23 cellular contexts compared by ENCODE assay signal in the genomic region with DNA sequence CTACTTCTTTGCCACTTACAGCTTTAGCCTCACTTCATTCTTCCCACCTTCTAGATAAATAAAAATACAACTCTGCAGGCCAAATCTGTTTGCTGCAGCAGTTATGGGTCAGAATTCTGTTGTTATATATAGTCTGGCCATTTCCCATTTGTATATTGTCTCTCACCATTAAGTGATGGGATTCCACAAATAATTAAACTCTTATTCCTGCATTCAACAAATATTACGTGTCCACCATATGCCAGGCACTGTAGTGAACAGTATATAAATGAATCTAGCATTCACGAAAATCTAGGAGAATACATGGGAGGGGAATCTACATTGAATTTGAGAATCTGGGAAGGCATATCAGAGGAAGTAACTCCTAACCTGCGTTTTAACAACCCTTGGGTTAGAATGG. TPM values are rescaled to one million over a fixed set of nuclear protein-coding genes. Genes with fewer than 3 reads are reported as not detected.
DNase-seq lines count a peak whose midpoint lies in the region; ATAC-seq, FAIRE-seq and TF ChIP-seq lines count a peak whose summit lies in the region.
"Had no signal": no experiment of that assay in that cellular context is flagged by ENCODE, and none has a peak within 500 bp of the region (broad histone marks: within the 10 kb centered on the region; RNA-seq: fewer than 3 reads in every experiment).

No MANE protein-coding gene starts in this region.

- TF ChIP-seq CTCF in HepG2 (CRISPR knock-in tag; IDR thresholded peaks at IDR 0.05) (no peak), right lobe of liver (IDR thresholded peaks at IDR 0.05) (no peak), adrenal gland (IDR thresholded peaks at IDR 0.05) (no peak), neutrophil (IDR thresholded peaks at IDR 0.05) (no peak), upper lobe of right lung (IDR thresholded peaks at IDR 0.05) (no peak), progenitor cell of endocrine pancreas (IDR thresholded peaks at IDR 0.05; ENCODE audit: unreplicated experiment) (no peak)

- H3K79me2 ChIP-seq in HepG2 (ENCODE audit: insufficient read depth, low read length), result no peaks in the 10 kb centered on the region
- H3K79me2 ChIP-seq: parathyroid adenoma had no signal

- no peak overlapping the region for H3K4me2 ChIP-seq in HepG2 (ENCODE audit: low read depth, low read length)

- no peaks in the 10 kb centered on the region for H3K27me3 ChIP-seq in HepG2 (ENCODE audit: control insufficient read depth in 1 of 2, insufficient read depth in 2 of 2, low read length in 2 of 2)
- H3K27me3 ChIP-seq in right lobe of liver, result no peaks in the 10 kb centered on the region
- no peaks in the 10 kb centered on the region for H3K27me3 ChIP-seq in adrenal gland
- H3K27me3 ChIP-seq in neutrophil, result no peaks in the 10 kb centered on the region
- no peaks in the 10 kb centered on the region for H3K27me3 ChIP-seq in upper lobe of right lung
- H3K27me3 ChIP-seq: heart right ventricle had no signal

- peaks cover 24% of the 10 kb centered on the region for H3K4me1 Mint-ChIP-seq in progenitor cell of endocrine pancreas (ENCODE audit: low read depth)
- H3K4me1 Mint-ChIP-seq: activated CD4-positive, alpha-beta memory T cell treated with anti-CD3 and anti-CD28 coated beads, Interleukin-2, amount 10 ng/mL, durations not matched to agents 7 days and 5 days; naive B cell had no signal

- FAIRE-seq in HepG2 (lab: Jason Lieb, UNC), result no peak
- FAIRE-seq: A204.1, GM18507, H54, urothelium cell line had no signal

- H3K9ac ChIP-seq in HepG2 (ENCODE audit: insufficient read depth, low read depth, low read length), result no peak overlapping the region
- H3K9ac ChIP-seq: parathyroid adenoma had no signal

- in situ Hi-C loops in HepG2 (cut with HindIII; ENCODE audit: extremely low pct_ligation_motif_present, low pct_unique_long_range_greater_than_20kb), result no loop called here

- H3K27ac ChIP-seq in HepG2 (ENCODE audit: extremely low read length, insufficient read depth, low read length), result peak overlapping the region; percentile 86
- H3K27ac ChIP-seq in right lobe of liver, result no peak overlapping the region
- H3K27ac ChIP-seq in adrenal gland, result peak overlapping the region in 3 of 5 donors; percentile 69 to 88 (median 84)
- peak overlapping the region; percentile 83 for H3K27ac ChIP-seq in neutrophil
- H3K27ac ChIP-seq in upper lobe of right lung, result peak overlapping the region; percentile 56
- H3K27ac ChIP-seq: parathyroid adenoma had no signal

- no peak overlapping the region for H2AFZ ChIP-seq in HepG2 (ENCODE audit: low read length)

- 86% methylated on average over 3 of the region's 3 CpGs for WGBS in HepG2 (ENCODE audit: low lambda C conversion rate)
- 85% methylated on average over 3 of the region's 3 CpGs for WGBS in right lobe of liver (ENCODE audit: insufficient coverage, low coverage, low lambda C conversion rate, missing lambda C conversion rate)
- WGBS in adrenal gland, 4 donors, result 82 to 90% (median 84%) methylated on average over 3 of the region's 3 CpGs

- TF ChIP-seq POLR2A in HepG2 (IDR thresholded peaks at IDR 0.05; ENCODE audit: insufficient read depth in 1 of 2, low read depth in 2 of 2, low read length in 2 of 2) (no peak), right lobe of liver (IDR thresholded peaks at IDR 0.05) (no peak), adrenal gland (IDR thresholded peaks at IDR 0.05) (no peak)

- no peak overlapping the region for H3K4me3 Mint-ChIP-seq in progenitor cell of endocrine pancreas (ENCODE audit: low read depth)
- H3K4me3 Mint-ChIP-seq: activated CD4-positive, alpha-beta memory T cell treated with anti-CD3 and anti-CD28 coated beads, Interleukin-2, amount 10 ng/mL, durations not matched to agents 7 days and 5 days; activated naive CD8-positive, alpha-beta T cell; B cell; naive B cell had no signal

- H3K9me3 ChIP-seq in HepG2 (ENCODE audit: low read length) (no peaks in the 10 kb centered on the region), right lobe of liver (no peaks in the 10 kb centered on the region), adrenal gland (replicated peaks in 1 of 3) (no peaks in the 10 kb centered on the region), neutrophil (no peaks in the 10 kb centered on the region), upper lobe of right lung (no peaks in the 10 kb centered on the region)
- H3K9me3 ChIP-seq: heart right ventricle had no signal

- POLR2A ChIA-PET in HepG2 (lab: Yijun Ruan, JAX), result interaction anchor here (2.0 to 2.7 kb wide), 3 partner anchors 11 to 52 kb away, joined by 5 to 9 read pairs (median 8); partner anchors contain the start of genes CDC73, RO60 and UCHL5

- no peaks in the 10 kb centered on the region for H3K36me3 Mint-ChIP-seq in progenitor cell of endocrine pancreas (ENCODE audit: insufficient read depth)
- H3K36me3 Mint-ChIP-seq: activated naive CD8-positive, alpha-beta T cell; CD8-positive, alpha-beta memory T cell; naive B cell had no signal

- no peaks in the 10 kb centered on the region for H4K20me1 ChIP-seq in HepG2 (ENCODE audit: insufficient read depth, low read length)

- H3K27ac Mint-ChIP-seq in progenitor cell of endocrine pancreas, result no peak overlapping the region
- H3K27ac Mint-ChIP-seq: activated CD4-positive, alpha-beta memory T cell treated with anti-CD3 and anti-CD28 coated beads, Interleukin-2, amount 10 ng/mL, durations not matched to agents 7 days and 5 days; activated naive CD8-positive, alpha-beta T cell; B cell; CD8-positive, alpha-beta memory T cell; naive B cell had no signal

- H3K36me3 ChIP-seq in HepG2 (replicated peaks in 1 of 2; ENCODE audit: control insufficient read depth in 1 of 2, insufficient read depth in 2 of 2, low read length in 2 of 2) (no peaks in the 10 kb centered on the region), right lobe of liver (no peaks in the 10 kb centered on the region), adrenal gland (replicated peaks in 1 of 2) (no peaks in the 10 kb centered on the region), neutrophil (no peaks in the 10 kb centered on the region), upper lobe of right lung (no peaks in the 10 kb centered on the region)
- H3K36me3 ChIP-seq: heart right ventricle had no signal

- BruUV-seq in HepG2 (replicated peaks; lab: Mats Ljungman, UMichigan), result no TSS peak

- DNase-seq in HepG2 (ENCODE audit: low spot score) (no peak), right lobe of liver (no peak), adrenal gland (no peak), upper lobe of right lung (no peak), NOMO-1 (lab: John Stamatoyannopoulos, UW; ENCODE audit: unreplicated experiment in 2 of 2) (no peak), occipital lobe (lab: John Stamatoyannopoulos, UW) (no peak), progenitor cell of endocrine pancreas (ENCODE audit: low spot score, unreplicated experiment) (no peak)
- DNase-seq: activated CD4-positive, alpha-beta memory T cell treated with anti-CD3 and anti-CD28 coated beads, Interleukin-2, amount 10 ng/mL, durations not matched to agents 7 days and 5 days; CD8-positive, alpha-beta memory T cell; cerebellar nuclear complex; naive B cell; NCI-H1105; NCI-H2029; NCI-H774 had no signal

- no peak for TF ChIP-seq RAD21 in HepG2 (CRISPR knock-in tag; IDR thresholded peaks at IDR 0.05)

- no peaks in the 10 kb centered on the region for H3K27me3 Mint-ChIP-seq in progenitor cell of endocrine pancreas
- H3K27me3 Mint-ChIP-seq: activated CD4-positive, alpha-beta memory T cell treated with anti-CD3 and anti-CD28 coated beads, Interleukin-2, amount 10 ng/mL, durations not matched to agents 7 days and 5 days; activated naive CD8-positive, alpha-beta T cell; B cell; CD8-positive, alpha-beta memory T cell had no signal

- H3K4me3 ChIP-seq in HepG2 (replicated peaks in 1 of 3; ENCODE audit: insufficient read depth in 1 of 3, low read depth in 2 of 3, low read length in 3 of 3), result no peak overlapping the region
- no peak overlapping the region for H3K4me3 ChIP-seq in right lobe of liver
- H3K4me3 ChIP-seq in adrenal gland, result no peak overlapping the region
- no peak overlapping the region for H3K4me3 ChIP-seq in neutrophil (ENCODE audit: low read depth in 1 of 2, low read length in 1 of 2)
- no peak overlapping the region for H3K4me3 ChIP-seq in upper lobe of right lung
- H3K4me3 ChIP-seq: heart right ventricle had no signal

- no peak for TF ChIP-seq EP300 in HepG2 (IDR thresholded peaks at IDR 0.05; ENCODE audit: low read depth in 2 of 2, low read length in 2 of 2)
- TF ChIP-seq EP300 in HepG2 (CRISPR knock-in tag; IDR thresholded peaks at IDR 0.05; ENCODE audit: borderline replicate concordance), result no peak

- no peaks in the 10 kb centered on the region for H3K9me3 Mint-ChIP-seq in progenitor cell of endocrine pancreas (ENCODE audit: low read depth)
- H3K9me3 Mint-ChIP-seq: activated CD4-positive, alpha-beta memory T cell treated with anti-CD3 and anti-CD28 coated beads, Interleukin-2, amount 10 ng/mL, durations not matched to agents 7 days and 5 days; CD8-positive, alpha-beta memory T cell; naive B cell had no signal

- intact Hi-C loops in HepG2 (cut with micrococcal nuclease; ENCODE audit: unreplicated experiment) (no loop called here), right lobe of liver (cut with DNase I) (no loop called here), adrenal gland (cut with DNase I) (loop anchor here in 1 of 2 donors (10.0 kb wide), 1 partner anchor 46 kb away; no protein-coding TSS in a partner anchor), upper lobe of right lung (cut with DNase I) (no loop called here)

- peaks cover 86% of the 10 kb centered on the region for H3K4me1 ChIP-seq in HepG2 (ENCODE audit: insufficient read depth, low read length)
- H3K4me1 ChIP-seq in right lobe of liver, result peaks cover 0 to 38% (median 11%) of the 10 kb centered on the region in 4 donors
- H3K4me1 ChIP-seq in adrenal gland (replicated peaks in 1 of 2), result peaks cover 12 to 23% of the 10 kb centered on the region in 2 donors
- H3K4me1 ChIP-seq in neutrophil (ENCODE audit: control insufficient read depth in 1 of 2, insufficient read depth in 1 of 2, low read depth in 1 of 2, low read length in 1 of 2), result peaks cover 52 to 56% of the 10 kb centered on the region in 2 experiments
- peaks cover 11% of the 10 kb centered on the region for H3K4me1 ChIP-seq in upper lobe of right lung
- H3K4me1 ChIP-seq: parathyroid adenoma had no signal

- no peak for ATAC-seq in HepG2
- no peak for ATAC-seq in right lobe of liver
- no peak for ATAC-seq in upper lobe of right lung

- CTCF ChIA-PET in HepG2 (lab: Yijun Ruan, JAX; ENCODE audit: low intra/inter-chr PET ratio, low total read pairs), result no interaction called here

RNA-seq across cellular contexts. Expression of gene GLRX2, which starts 5.7 kb away (rescaled TPM):
- total RNA-seq in HepG2 (2016; rRNA removed; fragmentation: Illumina TruSeq; extraction: Trizol), result 39.0 and 42.1 TPM in 2 replicates
- total RNA-seq in HepG2 (2016; cell fraction: cytosol; rRNA removed; fragmentation: Illumina TruSeq; extraction: Trizol; ENCODE audit: low read depth), result 15.2 and 15.4 TPM in 2 replicates
- total RNA-seq in HepG2 (2016; cell fraction: insoluble cytoplasmic fraction; rRNA removed; fragmentation: Illumina TruSeq; extraction: Trizol), result 37.3 and 45.3 TPM in 2 replicates
- 16.0 and 16.3 TPM in 2 replicates for total RNA-seq in HepG2 (2016; cell fraction: membrane; rRNA removed; fragmentation: Illumina TruSeq; extraction: Trizol)
- 14.4 and 15.4 TPM in 2 replicates for total RNA-seq in HepG2 (2016; cell fraction: nucleus; rRNA removed; fragmentation: Illumina TruSeq; extraction: Trizol)
- 11.8 and 11.9 TPM in 2 replicates for polyA plus RNA-seq in HepG2 (2011; rRNA removed)
- polyA plus RNA-seq in HepG2 (2011; cell fraction: cytosol; rRNA removed), result 7.4 and 10.8 TPM in 2 replicates
- 2.3 and 3.1 TPM in 2 replicates for polyA plus RNA-seq in HepG2 (2011; cell fraction: nucleus; rRNA removed)
- 13.8 and 16.5 TPM in 2 replicates for polyA plus RNA-seq in HepG2 (2012)
- 14.1 and 15.6 TPM in 2 replicates for polyA plus RNA-seq in HepG2 (2016; cell fraction: cytosol; fragmentation: Illumina TruSeq; extraction: Trizol; ENCODE audit: low read depth)
- 44.7 and 48.7 TPM in 2 replicates for polyA plus RNA-seq in HepG2 (2016; cell fraction: insoluble cytoplasmic fraction; fragmentation: Illumina TruSeq; extraction: Trizol; ENCODE audit: low read depth)
- polyA plus RNA-seq in HepG2 (2016; cell fraction: membrane; fragmentation: Illumina TruSeq; extraction: Trizol; ENCODE audit: low read depth), result 15.5 and 17.5 TPM in 2 replicates
- 24.2 and 30.9 TPM in 2 replicates for polyA plus RNA-seq in HepG2 (2016; cell fraction: nucleus; fragmentation: Illumina TruSeq; extraction: Trizol; ENCODE audit: insufficient read depth, low read depth)
- 1.8 and 2.8 TPM in 2 replicates for polyA minus RNA-seq in HepG2 (2011; rRNA and poly(A)+ RNA removed; ENCODE audit: low replicate concordance)
- 2.9 and 3.5 TPM in 2 replicates for polyA minus RNA-seq in HepG2 (2011; cell fraction: cytosol; rRNA and poly(A)+ RNA removed)
- polyA minus RNA-seq in HepG2 (2011; cell fraction: nucleus; rRNA and poly(A)+ RNA removed), result 6.4 and 7.1 TPM in 2 replicates
- 10 to 100 TPM in 5 of 6 experiments, 1 to 10 TPM in 1; 9.5 to 20.1 (median 12.1) TPM for total RNA-seq in right lobe of liver
- 10 to 100 TPM in 6 of 8 donors, 1 to 10 TPM in 2; 3.0 to 40.5 (median 20.8) TPM for total RNA-seq in adrenal gland
- 10 to 100 TPM in 2 of 3 donors, 1 to 10 TPM in 1; 10.0 to 59.8 (median 25.1) TPM for polyA plus RNA-seq in adrenal gland
- 19.0 TPM for total RNA-seq in upper lobe of right lung
- 19.7 TPM for total RNA-seq in occipital lobe
- 8.5 TPM in 2 replicates for total RNA-seq in progenitor cell of endocrine pancreas

RNA-seq across cellular contexts. Expression of gene CDC73, which starts 11.0 kb away (rescaled TPM):
- total RNA-seq in HepG2 (2016; rRNA removed; fragmentation: Illumina TruSeq; extraction: Trizol), result 26.3 and 38.3 TPM in 2 replicates
- total RNA-seq in HepG2 (2016; cell fraction: cytosol; rRNA removed; fragmentation: Illumina TruSeq; extraction: Trizol; ENCODE audit: low read depth), result 7.0 and 9.9 TPM in 2 replicates
- total RNA-seq in HepG2 (2016; cell fraction: insoluble cytoplasmic fraction; rRNA removed; fragmentation: Illumina TruSeq; extraction: Trizol), result 24.1 and 35.5 TPM in 2 replicates
- 12.2 and 17.8 TPM in 2 replicates for total RNA-seq in HepG2 (2016; cell fraction: membrane; rRNA removed; fragmentation: Illumina TruSeq; extraction: Trizol)
- total RNA-seq in HepG2 (2016; cell fraction: nucleus; rRNA removed; fragmentation: Illumina TruSeq; extraction: Trizol), result 28.6 and 30.2 TPM in 2 replicates
- polyA plus RNA-seq in HepG2 (2011; rRNA removed), result 17.8 and 20.2 TPM in 2 replicates
- 8.2 and 11.2 TPM in 2 replicates for polyA plus RNA-seq in HepG2 (2011; cell fraction: cytosol; rRNA removed)
- 13.7 and 23.6 TPM in 2 replicates for polyA plus RNA-seq in HepG2 (2011; cell fraction: nucleus; rRNA removed)
- 14.9 and 21.9 TPM in 2 replicates for polyA plus RNA-seq in HepG2 (2012)
- polyA plus RNA-seq in HepG2 (2016; cell fraction: cytosol; fragmentation: Illumina TruSeq; extraction: Trizol; ENCODE audit: low read depth), result 2.7 and 3.0 TPM in 2 replicates
- polyA plus RNA-seq in HepG2 (2016; cell fraction: insoluble cytoplasmic fraction; fragmentation: Illumina TruSeq; extraction: Trizol; ENCODE audit: low read depth), result 43.2 and 54.7 TPM in 2 replicates
- polyA plus RNA-seq in HepG2 (2016; cell fraction: membrane; fragmentation: Illumina TruSeq; extraction: Trizol; ENCODE audit: low read depth), result 6.9 and 10.0 TPM in 2 replicates
- 21.7 and 29.5 TPM in 2 replicates for polyA plus RNA-seq in HepG2 (2016; cell fraction: nucleus; fragmentation: Illumina TruSeq; extraction: Trizol; ENCODE audit: insufficient read depth, low read depth)
- 4.6 and 13.8 TPM in 2 replicates for polyA minus RNA-seq in HepG2 (2011; rRNA and poly(A)+ RNA removed; ENCODE audit: low replicate concordance)
- 18.6 and 19.3 TPM in 2 replicates for polyA minus RNA-seq in HepG2 (2011; cell fraction: cytosol; rRNA and poly(A)+ RNA removed)
- polyA minus RNA-seq in HepG2 (2011; cell fraction: nucleus; rRNA and poly(A)+ RNA removed), result 88.3 and 88.8 TPM in 2 replicates
- total RNA-seq in right lobe of liver, result 10 to 100 TPM; 11.1 to 23.8 (median 18.3) TPM
- total RNA-seq in adrenal gland, result 10 to 100 TPM; 18.0 to 64.0 (median 47.3) TPM
- 10 to 100 TPM in 2 of 3 donors, 1 to 10 TPM in 1; 5.9 to 43.3 (median 10.7) TPM for polyA plus RNA-seq in adrenal gland
- 72.6 TPM for total RNA-seq in upper lobe of right lung
- total RNA-seq in occipital lobe, result 48.7 TPM
- total RNA-seq in progenitor cell of endocrine pancreas, result 62.7 and 64.0 TPM in 2 replicates

RNA-seq across cellular contexts. Expression of gene RO60, which starts 51.5 kb away (rescaled TPM):
- total RNA-seq in HepG2 (2016; rRNA removed; fragmentation: Illumina TruSeq; extraction: Trizol), result 53.7 and 90.0 TPM in 2 replicates
- total RNA-seq in HepG2 (2016; cell fraction: cytosol; rRNA removed; fragmentation: Illumina TruSeq; extraction: Trizol; ENCODE audit: low read depth), result 10.5 and 10.8 TPM in 2 replicates
- total RNA-seq in HepG2 (2016; cell fraction: insoluble cytoplasmic fraction; rRNA removed; fragmentation: Illumina TruSeq; extraction: Trizol), result 53.1 and 96.6 TPM in 2 replicates
- total RNA-seq in HepG2 (2016; cell fraction: membrane; rRNA removed; fragmentation: Illumina TruSeq; extraction: Trizol), result 18.2 and 19.9 TPM in 2 replicates
- 33.6 and 37.0 TPM in 2 replicates for total RNA-seq in HepG2 (2016; cell fraction: nucleus; rRNA removed; fragmentation: Illumina TruSeq; extraction: Trizol)
- 14.5 and 20.3 TPM in 2 replicates for polyA plus RNA-seq in HepG2 (2011; rRNA removed)
- 11.4 and 12.3 TPM in 2 replicates for polyA plus RNA-seq in HepG2 (2011; cell fraction: cytosol; rRNA removed)
- polyA plus RNA-seq in HepG2 (2011; cell fraction: nucleus; rRNA removed), result 16.9 and 17.1 TPM in 2 replicates
- 15.5 and 15.6 TPM in 2 replicates for polyA plus RNA-seq in HepG2 (2012)
- polyA plus RNA-seq in HepG2 (2016; cell fraction: cytosol; fragmentation: Illumina TruSeq; extraction: Trizol; ENCODE audit: low read depth), result 1.2 TPM in 2 replicates
- polyA plus RNA-seq in HepG2 (2016; cell fraction: insoluble cytoplasmic fraction; fragmentation: Illumina TruSeq; extraction: Trizol; ENCODE audit: low read depth), result 22.6 and 23.2 TPM in 2 replicates
- polyA plus RNA-seq in HepG2 (2016; cell fraction: membrane; fragmentation: Illumina TruSeq; extraction: Trizol; ENCODE audit: low read depth), result 2.6 TPM in 2 replicates
- polyA plus RNA-seq in HepG2 (2016; cell fraction: nucleus; fragmentation: Illumina TruSeq; extraction: Trizol; ENCODE audit: insufficient read depth, low read depth), result 15.8 and 18.7 TPM in 2 replicates
- 57.6 and 70.0 TPM in 2 replicates for polyA minus RNA-seq in HepG2 (2011; rRNA and poly(A)+ RNA removed; ENCODE audit: low replicate concordance)
- polyA minus RNA-seq in HepG2 (2011; cell fraction: cytosol; rRNA and poly(A)+ RNA removed), result 54.5 and 59.0 TPM in 2 replicates
- 74.0 and 82.1 TPM in 2 replicates for polyA minus RNA-seq in HepG2 (2011; cell fraction: nucleus; rRNA and poly(A)+ RNA removed)
- 10 to 100 TPM; 21.3 to 35.9 (median 25.5) TPM for total RNA-seq in right lobe of liver
- 10 to 100 TPM; 60.7 to 85.0 (median 76.0) TPM for total RNA-seq in adrenal gland
- polyA plus RNA-seq in adrenal gland, result 10 to 100 TPM in 2 of 3 donors, 1 to 10 TPM in 1; 3.8 to 19.0 (median 10.6) TPM
- total RNA-seq in upper lobe of right lung, result 73.5 TPM
- 448 TPM for total RNA-seq in occipital lobe
- total RNA-seq in progenitor cell of endocrine pancreas, result 87.8 and 92.4 TPM in 2 replicates

RNA-seq across cellular contexts. Expression of gene UCHL5, which starts 51.7 kb away (rescaled TPM):
- total RNA-seq in HepG2 (2016; rRNA removed; fragmentation: Illumina TruSeq; extraction: Trizol) (44.1 and 72.4 TPM in 2 replicates), right lobe of liver (10 to 100 TPM; 11.5 to 28.6 (median 22.3) TPM), adrenal gland (10 to 100 TPM; 11.4 to 43.3 (median 24.8) TPM), upper lobe of right lung (23.8 TPM), occipital lobe (53.0 TPM), progenitor cell of endocrine pancreas (25.3 and 28.5 TPM in 2 replicates)
- 10.9 and 11.5 TPM in 2 replicates for total RNA-seq in HepG2 (2016; cell fraction: cytosol; rRNA removed; fragmentation: Illumina TruSeq; extraction: Trizol; ENCODE audit: low read depth)
- 41.4 and 69.5 TPM in 2 replicates for total RNA-seq in HepG2 (2016; cell fraction: insoluble cytoplasmic fraction; rRNA removed; fragmentation: Illumina TruSeq; extraction: Trizol)
- total RNA-seq in HepG2 (2016; cell fraction: membrane; rRNA removed; fragmentation: Illumina TruSeq; extraction: Trizol), result 21.8 and 25.2 TPM in 2 replicates
- total RNA-seq in HepG2 (2016; cell fraction: nucleus; rRNA removed; fragmentation: Illumina TruSeq; extraction: Trizol), result 48.2 and 48.7 TPM in 2 replicates
- polyA plus RNA-seq in HepG2 (2011; rRNA removed) (11.3 and 18.2 TPM in 2 replicates), adrenal gland (10 to 100 TPM in 2 of 3 donors, 1 to 10 TPM in 1; 9.3 to 71.9 (median 12.2) TPM)
- polyA plus RNA-seq in HepG2 (2011; cell fraction: cytosol; rRNA removed), result 5.7 and 8.6 TPM in 2 replicates
- 8.0 and 8.1 TPM in 2 replicates for polyA plus RNA-seq in HepG2 (2011; cell fraction: nucleus; rRNA removed)
- 18.9 and 28.2 TPM in 2 replicates for polyA plus RNA-seq in HepG2 (2012)
- 9.4 and 9.6 TPM in 2 replicates for polyA plus RNA-seq in HepG2 (2016; cell fraction: cytosol; fragmentation: Illumina TruSeq; extraction: Trizol; ENCODE audit: low read depth)
- polyA plus RNA-seq in HepG2 (2016; cell fraction: insoluble cytoplasmic fraction; fragmentation: Illumina TruSeq; extraction: Trizol; ENCODE audit: low read depth), result 95.7 and 95.9 TPM in 2 replicates
- 15.2 and 17.2 TPM in 2 replicates for polyA plus RNA-seq in HepG2 (2016; cell fraction: membrane; fragmentation: Illumina TruSeq; extraction: Trizol; ENCODE audit: low read depth)
- polyA plus RNA-seq in HepG2 (2016; cell fraction: nucleus; fragmentation: Illumina TruSeq; extraction: Trizol; ENCODE audit: insufficient read depth, low read depth), result 44.2 and 50.7 TPM in 2 replicates
- polyA minus RNA-seq in HepG2 (2011; rRNA and poly(A)+ RNA removed; ENCODE audit: low replicate concordance), result 8.2 and 18.8 TPM in 2 replicates
- 10.1 and 16.5 TPM in 2 replicates for polyA minus RNA-seq in HepG2 (2011; cell fraction: cytosol; rRNA and poly(A)+ RNA removed)
- polyA minus RNA-seq in HepG2 (2011; cell fraction: nucleus; rRNA and poly(A)+ RNA removed), result 45.1 and 47.9 TPM in 2 replicates

Comparison
In these comparisons a context has a peak if more than half of its experiments do, and no peak if none do; other contexts are left out.
1. H3K27ac ChIP-seq: peak in HepG2 (single experiment), adrenal gland (3 of 5), neutrophil (single experiment) and upper lobe of right lung (single experiment); none in right lobe of liver (0 of 3).